8 cellular contexts compared by ENCODE assay signal in the genomic region with DNA sequence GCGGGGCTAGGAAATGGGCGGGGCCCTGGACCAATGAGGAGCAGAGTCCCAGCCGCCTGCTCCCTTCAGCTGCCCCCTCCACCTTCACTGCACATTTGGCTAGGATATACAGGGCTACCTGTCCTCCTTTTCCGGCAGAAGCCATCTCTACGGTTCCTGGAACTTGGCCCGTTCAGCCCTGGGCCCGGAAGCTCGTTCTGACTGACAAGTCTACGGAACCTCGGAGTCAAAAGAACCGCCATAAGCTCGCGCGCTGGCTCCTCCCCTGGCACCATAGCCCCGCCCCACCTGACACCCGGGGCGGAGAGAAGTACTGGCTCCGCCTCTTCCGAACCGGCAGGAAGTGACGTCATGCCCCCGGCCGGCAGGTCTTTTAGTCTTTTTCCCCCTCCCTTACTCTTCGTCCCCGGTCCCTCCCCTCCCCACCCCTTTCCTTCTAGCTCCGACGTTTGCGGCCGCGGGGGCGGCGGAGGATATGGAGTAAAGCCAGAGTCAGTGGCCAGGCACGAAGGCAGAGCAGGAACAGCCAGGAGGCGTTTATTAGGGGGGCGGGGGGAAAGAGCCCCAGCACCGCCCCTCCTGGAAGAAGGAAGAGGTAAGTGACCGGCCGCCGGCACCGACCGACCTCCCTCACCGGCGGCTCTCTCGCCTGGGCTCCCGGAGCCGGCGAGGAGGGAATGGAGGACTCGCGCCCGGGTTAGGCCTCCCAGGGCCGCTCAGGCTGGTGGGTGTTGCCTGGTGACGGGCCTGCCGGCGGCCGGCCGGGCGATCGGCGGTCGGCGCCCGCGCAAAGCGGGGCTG. TPM values are rescaled to one million over a fixed set of nuclear protein-coding genes. Genes with fewer than 3 reads are reported as not detected.
DNase-seq lines count a peak whose midpoint lies in the region; ATAC-seq and TF ChIP-seq lines count a peak whose summit lies in the region.

DEPDC4 (minus strand) TSS at position 278 of the 801 bp plus-strand sequence; CDS start at position 275, 3 bp downstream.
A gene with protein sequence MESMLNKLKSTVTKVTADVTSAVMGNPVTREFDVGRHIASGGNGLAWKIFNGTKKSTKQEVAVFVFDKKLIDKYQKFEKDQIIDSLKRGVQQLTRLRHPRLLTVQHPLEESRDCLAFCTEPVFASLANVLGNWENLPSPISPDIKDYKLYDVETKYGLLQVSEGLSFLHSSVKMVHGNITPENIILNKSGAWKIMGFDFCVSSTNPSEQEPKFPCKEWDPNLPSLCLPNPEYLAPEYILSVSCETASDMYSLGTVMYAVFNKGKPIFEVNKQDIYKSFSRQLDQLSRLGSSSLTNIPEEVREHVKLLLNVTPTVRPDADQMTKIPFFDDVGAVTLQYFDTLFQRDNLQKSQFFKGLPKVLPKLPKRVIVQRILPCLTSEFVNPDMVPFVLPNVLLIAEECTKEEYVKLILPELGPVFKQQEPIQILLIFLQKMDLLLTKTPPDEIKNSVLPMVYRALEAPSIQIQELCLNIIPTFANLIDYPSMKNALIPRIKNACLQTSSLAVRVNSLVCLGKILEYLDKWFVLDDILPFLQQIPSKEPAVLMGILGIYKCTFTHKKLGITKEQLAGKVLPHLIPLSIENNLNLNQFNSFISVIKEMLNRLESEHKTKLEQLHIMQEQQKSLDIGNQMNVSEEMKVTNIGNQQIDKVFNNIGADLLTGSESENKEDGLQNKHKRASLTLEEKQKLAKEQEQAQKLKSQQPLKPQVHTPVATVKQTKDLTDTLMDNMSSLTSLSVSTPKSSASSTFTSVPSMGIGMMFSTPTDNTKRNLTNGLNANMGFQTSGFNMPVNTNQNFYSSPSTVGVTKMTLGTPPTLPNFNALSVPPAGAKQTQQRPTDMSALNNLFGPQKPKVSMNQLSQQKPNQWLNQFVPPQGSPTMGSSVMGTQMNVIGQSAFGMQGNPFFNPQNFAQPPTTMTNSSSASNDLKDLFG (plus strand): TSS at position 376 of the 801 bp plus-strand sequence. CDS start 15,794 bp downstream, outside the sequence.

- DNase-seq in AG04449 (ENCODE audit: low read depth, low spot score) (peak; percentile 86), NCI-H2196 (lab: John Stamatoyannopoulos, UW; ENCODE audit: unreplicated experiment) (peak; percentile 95), WERI-Rb-1 (peak; percentile 95), mammary epithelial cell (peak; percentile 99)

- H3K4me3 ChIP-seq in AG04449 (ENCODE audit: low read depth, low read length) (peak within 1 kb of the TSS; percentile 95), WERI-Rb-1 (ENCODE audit: low read depth, low read length) (peak within 1 kb of the TSS; percentile 98), mammary epithelial cell (replicated peaks in 1 of 3; ENCODE audit: insufficient read depth in 1 of 3, low read depth in 2 of 3, low read length in 3 of 3) (peak within 1 kb of the TSS; percentile 75 to 88 (median 84)), iPS-18c (ENCODE audit: insufficient read depth, low read depth, low read length) (peak within 1 kb of the TSS; percentile 80), skeletal muscle tissue (ENCODE audit: low read length in 3 of 3) (peak within 1 kb of the TSS; percentile 69 to 93 (median 87))

- POLR2A ChIA-PET in AG04449 (lab: Yijun Ruan, JAX), result interaction anchor here (0.8 to 1.5 kb wide), 3 partner anchors 12 to 67 kb away, joined by 3 to 5 read pairs (median 4); no protein-coding TSS in a partner anchor

- H3K36me3 ChIP-seq in WERI-Rb-1 (no peaks in the 10 kb centered on the region; the same call in 1 of the 2 replicates), mammary epithelial cell (ENCODE audit: insufficient read depth, low read length) (no peaks in the 10 kb centered on the region), skeletal muscle tissue (ENCODE audit: control insufficient read depth in 3 of 3, insufficient read depth in 3 of 3, low read length in 3 of 3) (peaks cover 0 to 2% (median 0%) of the 10 kb centered on the region in 3 donors)

- WGBS in mammary epithelial cell (ENCODE audit: low coverage, missing lambda C conversion rate), result 5% methylated on average over 15 of the region's 64 CpGs

- H3K9me3 ChIP-seq in WERI-Rb-1 (ENCODE audit: severe bottlenecking) (no peaks in the 10 kb centered on the region), mammary epithelial cell (replicated peaks; ENCODE audit: insufficient read depth, low read length) (no peaks in the 10 kb centered on the region), iPS-18c (ENCODE audit: control insufficient read depth, insufficient read depth, low read length) (no peaks in the 10 kb centered on the region), skeletal muscle tissue (ENCODE audit: control insufficient read depth in 3 of 3, low read length in 3 of 3) (no peaks in the 10 kb centered on the region)

- peak; percentile 89 for ATAC-seq in GM18873 (IDR thresholded peaks at IDR 0.05; ENCODE audit: low FRiP score, unreplicated experiment)
- ATAC-seq in HG03135 (IDR thresholded peaks at IDR 0.05; ENCODE audit: unreplicated experiment), result peak; percentile 94

- no peaks in the 10 kb centered on the region for H3K27me3 ChIP-seq in WERI-Rb-1 (ENCODE audit: insufficient read depth, low read depth, severe bottlenecking)
- no peaks in the 10 kb centered on the region for H3K27me3 ChIP-seq in mammary epithelial cell (ENCODE audit: insufficient read depth, low read length)
- no peaks in the 10 kb centered on the region for H3K27me3 ChIP-seq in skeletal muscle tissue (ENCODE audit: control insufficient read depth in 3 of 3, insufficient read depth in 3 of 3, low read length in 3 of 3)

- BruUV-seq in mammary epithelial cell (replicated peaks; lab: Mats Ljungman, UMichigan), result no TSS peak

- H3K9ac ChIP-seq in mammary epithelial cell (ENCODE audit: insufficient read depth, low read length) (peak within 1 kb of the TSS; percentile 92), skeletal muscle tissue (ENCODE audit: low read depth in 1 of 3, low read length in 3 of 3) (peak within 1 kb of the TSS; percentile 92 to 97 (median 96))

- in situ Hi-C loops in mammary epithelial cell (cut with MboI; ENCODE audit: low sequenced_read_pairs in 2 of 2), result no loop called here

- peak within 1 kb of the TSS; percentile 99 for H2AFZ ChIP-seq in mammary epithelial cell (ENCODE audit: low read depth, low read length)

- no peaks in the 10 kb centered on the region for H4K20me1 ChIP-seq in mammary epithelial cell (ENCODE audit: insufficient read depth, low read length)

- CTCF ChIA-PET in AG04449 (lab: Yijun Ruan, JAX), result interaction anchor here (1.0 to 1.9 kb wide), 5 partner anchors 9 to 138 kb away, joined by 3 to 6 read pairs (median 4); no protein-coding TSS in a partner anchor
- CTCF ChIA-PET in mammary epithelial cell (lab: Charles Lee; ENCODE audit: low non-redundant PET), result interaction anchor here (0.6 to 0.7 kb wide), 2 partner anchors 45 to 479 kb away, joined by 5 to 22 read pairs; no protein-coding TSS in a partner anchor

- dilution Hi-C loops in mammary epithelial cell (cut with HindIII; ENCODE audit: low sequenced_read_pairs), result no loop called here

- peaks cover 46% of the 10 kb centered on the region for H3K79me2 ChIP-seq in mammary epithelial cell (ENCODE audit: insufficient read depth, low read length)

- TF ChIP-seq CTCF in AG04449 (IDR thresholded peaks at IDR 0.05; ENCODE audit: insufficient read depth, low read length, missing control alignments) (peak; percentile 0), WERI-Rb-1 (IDR thresholded peaks at IDR 0.05; ENCODE audit: low read depth, low read length) (no peak), mammary epithelial cell (conservative IDR thresholded peaks at IDR 0.05 in 1 of 2, IDR thresholded peaks at IDR 0.05 in 1 of 2; ENCODE audit: extremely low read depth in 1 of 2, insufficient read depth in 1 of 2, low read depth in 1 of 2, low read length in 2 of 2) (no peak)

- H3K4me2 ChIP-seq in mammary epithelial cell (ENCODE audit: insufficient read depth, low read depth, low read length), result peak within 1 kb of the TSS; percentile 94

- peaks cover 12% of the 10 kb centered on the region for H3K4me1 ChIP-seq in mammary epithelial cell (ENCODE audit: insufficient read depth, low read length)
- H3K4me1 ChIP-seq in skeletal muscle tissue (ENCODE audit: control insufficient read depth in 3 of 3, insufficient read depth in 3 of 3, low read length in 3 of 3), result peaks cover 15 to 17% (median 15%) of the 10 kb centered on the region in 3 donors

- H3K27ac ChIP-seq in WERI-Rb-1, result peak within 1 kb of the TSS; percentile 94
- peak within 1 kb of the TSS; percentile 94 for H3K27ac ChIP-seq in mammary epithelial cell (ENCODE audit: insufficient read depth, low read depth, low read length)
- H3K27ac ChIP-seq in skeletal muscle tissue (ENCODE audit: low read depth, low read length), result peak within 1 kb of the TSS; percentile 95

- intact Hi-C loops in mammary epithelial cell (cut with micrococcal nuclease), result loop anchor here (2.0 to 5.0 kb wide), 3 partner anchors 45 to 125 kb away; partner anchors contain the start of genes ACTR6 and BLTP3B

RNA-seq across cellular contexts. Expression of gene DEPDC4, which starts in this region (rescaled TPM):
- total RNA-seq in mammary epithelial cell (1 to 10 TPM in 1 of 2 donors, under 1 TPM in 1; 0.83 to 2.4 TPM), skeletal muscle tissue (1.0 TPM)
- 0.67 TPM for polyA plus RNA-seq in mammary epithelial cell
- not detected for polyA minus RNA-seq in mammary epithelial cell

RNA-seq across cellular contexts. Expression of the second gene that starts in this region (rescaled TPM):
- total RNA-seq in mammary epithelial cell, result 10 to 100 TPM; 56.6 to 58.7 TPM
- polyA plus RNA-seq in mammary epithelial cell, result 17.9 TPM
- 49.5 TPM for polyA minus RNA-seq in mammary epithelial cell
- 43.3 TPM for total RNA-seq in skeletal muscle tissue

Comparison
In these comparisons a context has a peak if more than half of its experiments do, and no peak if none do; other contexts are left out.
1. Peak in every context shown above with its lines: DNase-seq, ATAC-seq, H3K4me3 ChIP-seq and H3K27ac ChIP-seq.